1 cellular context compared by ENCODE assay signal in genomic region chr6:40286721-40287120, GRCh38.
TF ChIP-seq lines count a peak whose summit lies in the region.

No MANE protein-coding gene starts in this region.

TF ChIP-seq in GM23338, 12 proteins besides CTCF, POLR2A, EP300 and RAD21 (continued from another document):
- TF ChIP-seq, protein P1, sequence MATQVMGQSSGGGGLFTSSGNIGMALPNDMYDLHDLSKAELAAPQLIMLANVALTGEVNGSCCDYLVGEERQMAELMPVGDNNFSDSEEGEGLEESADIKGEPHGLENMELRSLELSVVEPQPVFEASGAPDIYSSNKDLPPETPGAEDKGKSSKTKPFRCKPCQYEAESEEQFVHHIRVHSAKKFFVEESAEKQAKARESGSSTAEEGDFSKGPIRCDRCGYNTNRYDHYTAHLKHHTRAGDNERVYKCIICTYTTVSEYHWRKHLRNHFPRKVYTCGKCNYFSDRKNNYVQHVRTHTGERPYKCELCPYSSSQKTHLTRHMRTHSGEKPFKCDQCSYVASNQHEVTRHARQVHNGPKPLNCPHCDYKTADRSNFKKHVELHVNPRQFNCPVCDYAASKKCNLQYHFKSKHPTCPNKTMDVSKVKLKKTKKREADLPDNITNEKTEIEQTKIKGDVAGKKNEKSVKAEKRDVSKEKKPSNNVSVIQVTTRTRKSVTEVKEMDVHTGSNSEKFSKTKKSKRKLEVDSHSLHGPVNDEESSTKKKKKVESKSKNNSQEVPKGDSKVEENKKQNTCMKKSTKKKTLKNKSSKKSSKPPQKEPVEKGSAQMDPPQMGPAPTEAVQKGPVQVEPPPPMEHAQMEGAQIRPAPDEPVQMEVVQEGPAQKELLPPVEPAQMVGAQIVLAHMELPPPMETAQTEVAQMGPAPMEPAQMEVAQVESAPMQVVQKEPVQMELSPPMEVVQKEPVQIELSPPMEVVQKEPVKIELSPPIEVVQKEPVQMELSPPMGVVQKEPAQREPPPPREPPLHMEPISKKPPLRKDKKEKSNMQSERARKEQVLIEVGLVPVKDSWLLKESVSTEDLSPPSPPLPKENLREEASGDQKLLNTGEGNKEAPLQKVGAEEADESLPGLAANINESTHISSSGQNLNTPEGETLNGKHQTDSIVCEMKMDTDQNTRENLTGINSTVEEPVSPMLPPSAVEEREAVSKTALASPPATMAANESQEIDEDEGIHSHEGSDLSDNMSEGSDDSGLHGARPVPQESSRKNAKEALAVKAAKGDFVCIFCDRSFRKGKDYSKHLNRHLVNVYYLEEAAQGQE (IDR thresholded peaks at IDR 0.05; ENCODE audit: unreplicated experiment): no peak
